Comparison of ENCODE assay signal across 10 cellular contexts in the genomic region with DNA sequence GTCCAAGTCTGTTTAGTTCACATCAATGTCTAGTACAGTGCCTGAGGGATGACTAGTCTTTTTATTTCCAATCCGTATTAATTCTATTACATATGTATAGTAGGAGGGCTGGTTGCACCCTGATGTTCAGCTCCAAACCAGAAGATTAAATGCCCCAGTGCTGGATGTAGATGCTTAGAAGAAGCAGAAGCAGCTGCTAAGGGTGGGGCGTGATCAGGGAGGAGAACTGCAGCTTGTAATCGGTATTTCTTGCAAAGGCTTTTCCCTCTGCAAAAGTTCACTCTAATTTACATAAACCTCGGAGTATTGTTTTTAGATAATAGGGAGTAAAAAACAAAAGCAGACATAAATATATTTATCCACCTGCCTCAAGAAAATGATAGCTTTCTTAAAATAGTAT.
DNase-seq lines count a peak whose midpoint lies in the region; ATAC-seq, FAIRE-seq and TF ChIP-seq lines count a peak whose summit lies in the region.
"Had no signal": no experiment of that assay in that cellular context is flagged by ENCODE, and none has a peak within 500 bp of the region (broad histone marks: within the 10 kb centered on the region; RNA-seq: fewer than 3 reads in every experiment).

No MANE protein-coding gene starts in this region.

- H3K36me3 Mint-ChIP-seq in activated naive CD8-positive, alpha-beta T cell treated with anti-CD3 and anti-CD28 coated beads for 36 hours = peaks cover 12% of the 10 kb centered on the region

- in situ Hi-C loops in KBM-7 (cut with MboI; ENCODE audit: low pct_unique_long_range_greater_than_20kb, low sequenced_read_pairs) = no loop called here

- no peak for FAIRE-seq in D721Med (lab: Jason Lieb, UNC)

- TF ChIP-seq CTCF in D721Med (IDR thresholded peaks at IDR 0.05; ENCODE audit: insufficient read depth, missing control alignments) = no peak

- H3K27ac Mint-ChIP-seq in activated naive CD8-positive, alpha-beta T cell treated with anti-CD3 and anti-CD28 coated beads for 36 hours = peak overlapping the region; percentile 91

- peak overlapping the region; percentile 70 for H3K4me3 Mint-ChIP-seq in activated naive CD8-positive, alpha-beta T cell treated with anti-CD3 and anti-CD28 coated beads for 36 hours

- DNase-seq in CD1c-positive myeloid dendritic cell (ENCODE audit: extremely low spot score) (peak; percentile 13), KBM-7 (peak; percentile 52), iPS-NIHi11 (ENCODE audit: low spot score) (no peak), D721Med (ENCODE audit: insufficient read length, low spot score) (no peak), NCI-H2171 treated with DMSO at 0.1 percent for 48 hours (lab: John Stamatoyannopoulos, UW) (no peak), NCI-H1092 (lab: John Stamatoyannopoulos, UW) (no peak)
- peak; percentile 13 for DNase-seq in activated naive CD8-positive, alpha-beta T cell treated with anti-CD3 and anti-CD28 coated beads for 36 hours
- DNase-seq: activated CD8-positive, alpha-beta memory T cell treated with anti-CD3 and anti-CD28 coated beads for 24 hours; hypothalamus had no signal

- ATAC-seq in GM19397 (IDR thresholded peaks at IDR 0.05; ENCODE audit: unreplicated experiment) = peak; percentile 25

- peaks cover 2% of the 10 kb centered on the region for H3K9me3 Mint-ChIP-seq in activated naive CD8-positive, alpha-beta T cell treated with anti-CD3 and anti-CD28 coated beads for 36 hours

- peaks cover 56% of the 10 kb centered on the region for H3K4me1 Mint-ChIP-seq in activated naive CD8-positive, alpha-beta T cell treated with anti-CD3 and anti-CD28 coated beads for 36 hours

- H3K27me3 Mint-ChIP-seq in activated naive CD8-positive, alpha-beta T cell treated with anti-CD3 and anti-CD28 coated beads for 36 hours = no peaks in the 10 kb centered on the region

Comparison
In these comparisons a context has a peak if more than half of its experiments do, and no peak if none do; other contexts are left out.
1. DNase-seq: peak in CD1c-positive myeloid dendritic cell (single experiment), KBM-7 (single experiment) and activated naive CD8-positive, alpha-beta T cell treated with anti-CD3 and anti-CD28 coated beads for 36 hours (single experiment); none in iPS-NIHi11 (single experiment), D721Med (single experiment), NCI-H2171 treated with DMSO at 0.1 percent for 48 hours (single experiment) and NCI-H1092 (single experiment).